Comparison of ENCODE assay signal across 28 cellular contexts in genomic region chr13:98755116-98755515, GRCh38. TPM values are rescaled to one million over a fixed set of nuclear protein-coding genes. Genes with fewer than 3 reads are reported as not detected.
"Had no signal": no experiment of that assay in that cellular context is flagged by ENCODE, and none has a peak within 500 bp of the region (broad histone marks: within the 10 kb centered on the region; RNA-seq: fewer than 3 reads in every experiment).

No MANE protein-coding gene starts in this region.

- H3K4me1 Mint-ChIP-seq: stimulated activated effector memory CD8-positive, alpha-beta T cell treated with anti-CD3 and anti-CD28 coated beads, Interleukin-12 subunit alpha, Interleukin-12 subunit beta, amount 100 ng/mL, for 72 hours; stimulated activated memory B cell treated with anti-CD40 and anti-IgM and Interleukin-4, amounts not matched to agents 10 μg/mL and 1 μg/mL and 100 μg/mL, for 72 hours had no signal

- H3K4me1 ChIP-seq: testis had no signal

- ATAC-seq: stimulated activated effector memory CD8-positive, alpha-beta T cell treated with anti-CD3 and anti-CD28 coated beads, Interleukin-12 subunit alpha, Interleukin-12 subunit beta, amount 100 ng/mL, for 72 hours; stimulated activated memory B cell treated with anti-CD40 and anti-IgM and Interleukin-4, amounts not matched to agents 10 μg/mL and 1 μg/mL and 100 μg/mL, for 72 hours; stimulated activated naive B cell treated with anti-CD40 and anti-IgM and Interleukin-4, amounts not matched to agents 10 μg/mL and 1 μg/mL and 100 μg/mL, for 72 hours; stimulated activated naive CD8-positive, alpha-beta T cell treated with anti-CD3 and anti-CD28 coated beads, Interleukin-15, amount 100 ng/mL, for 72 hours; stimulated activated naive CD8-positive, alpha-beta T cell treated with anti-CD3 and anti-CD28 coated beads, Interleukin-15, Interleukin-2, amounts not matched to agents 100 U/mL and 50 U/mL, for 24 hours; upper lobe of right lung had no signal

- H3K4me3 ChIP-seq: stomach, suprapubic skin, testis, thoracic aorta, thyroid gland, tibial artery, tibial nerve, transverse colon, upper lobe of left lung, upper lobe of right lung, uterus, vagina had no signal

- H3K27ac ChIP-seq: stomach, suprapubic skin, testis, thoracic aorta, thyroid gland, tibial artery, tibial nerve, transverse colon, upper lobe of left lung, upper lobe of right lung, uterus, vagina had no signal

- H3K9me3 ChIP-seq: suprapubic skin, testis, thyroid gland, upper lobe of right lung, uterus, vagina had no signal

- H3K27me3 ChIP-seq: testis, thyroid gland, vagina had no signal

- H3K36me3 Mint-ChIP-seq: stimulated activated effector memory CD8-positive, alpha-beta T cell treated with anti-CD3 and anti-CD28 coated beads, Interleukin-12 subunit alpha, Interleukin-12 subunit beta, amount 100 ng/mL, for 72 hours had no signal

- DNase-seq: stimulated activated CD4-positive, alpha-beta T cell treated with anti-CD3 and anti-CD28 coated beads, Interleukin-2, amount 100 ng/mL, for 48 hours; stimulated activated CD4-positive, alpha-beta T cell treated with anti-CD3 and anti-CD28 coated beads, Interleukin-4, amount 100 ng/mL, for 1 hour; stimulated activated CD4-positive, alpha-beta T cell treated with anti-CD3 and anti-CD28 coated beads, Interleukin-4, amount 100 ng/mL, for 24 hours; stimulated activated CD4-positive, alpha-beta T cell treated with anti-CD3 and anti-CD28 coated beads, Interleukin-4, amount 100 ng/mL, for 4 hours; stimulated activated CD8-positive, alpha-beta memory T cell treated with anti-CD3 and anti-CD28 coated beads, Interleukin-4, amount 100 ng/mL, for 48 hours; stimulated activated naive B cell treated with anti-CD40 and anti-IgM and Interleukin-4, amounts not matched to agents 10 μg/mL and 1 μg/mL and 100 μg/mL, for 72 hours; stimulated activated naive CD4-positive, alpha-beta T cell; stimulated activated naive CD4-positive, alpha-beta T cell treated with Interleukin-2 at 50 U/mL for 16 hours; stimulated activated naive CD8-positive, alpha-beta T cell treated with anti-CD3 and anti-CD28 coated beads, Interleukin-15, amount 100 ng/mL, for 72 hours; stimulated activated naive CD8-positive, alpha-beta T cell treated with anti-CD3 and anti-CD28 coated beads, Interleukin-15, Interleukin-2, amounts not matched to agents 100 U/mL and 50 U/mL, for 24 hours; stomach; substantia nigra; testis; thyroid gland; tibial artery; transverse colon; trophoblast cell; upper lobe of left lung; upper lobe of right lung; uterus had no signal

- H3K4me3 Mint-ChIP-seq: stimulated activated effector memory CD8-positive, alpha-beta T cell treated with anti-CD3 and anti-CD28 coated beads, Interleukin-12 subunit alpha, Interleukin-12 subunit beta, amount 100 ng/mL, for 72 hours; stimulated activated memory B cell treated with anti-CD40 and anti-IgM and Interleukin-4, amounts not matched to agents 10 μg/mL and 1 μg/mL and 100 μg/mL, for 72 hours; stimulated activated naive B cell treated with anti-CD40 and anti-IgM and Interleukin-4, amounts not matched to agents 10 μg/mL and 1 μg/mL and 100 μg/mL, for 72 hours; stimulated activated naive CD8-positive, alpha-beta T cell treated with anti-CD3 and anti-CD28 coated beads, Interleukin-15, amount 100 ng/mL, for 72 hours; stimulated activated naive CD8-positive, alpha-beta T cell treated with anti-CD3 and anti-CD28 coated beads, Interleukin-15, Interleukin-2, amounts not matched to agents 100 ng/mL and 50 ng/mL, for 24 hours had no signal

- H3K9me3 Mint-ChIP-seq: stimulated activated effector memory CD8-positive, alpha-beta T cell treated with anti-CD3 and anti-CD28 coated beads, Interleukin-12 subunit alpha, Interleukin-12 subunit beta, amount 100 ng/mL, for 72 hours had no signal

- H3K36me3 ChIP-seq: stomach, suprapubic skin, thoracic aorta, thyroid gland, tibial artery, tibial nerve, transverse colon, upper lobe of left lung, upper lobe of right lung, uterus, vagina had no signal

- H3K27ac Mint-ChIP-seq: stimulated activated effector memory CD8-positive, alpha-beta T cell treated with anti-CD3 and anti-CD28 coated beads, Interleukin-12 subunit alpha, Interleukin-12 subunit beta, amount 100 ng/mL, for 72 hours; stimulated activated memory B cell treated with anti-CD40 and anti-IgM and Interleukin-4, amounts not matched to agents 10 μg/mL and 1 μg/mL and 100 μg/mL, for 72 hours; stimulated activated naive B cell treated with anti-CD40 and anti-IgM and Interleukin-4, amounts not matched to agents 10 μg/mL and 1 μg/mL and 100 μg/mL, for 72 hours; stimulated activated naive CD8-positive, alpha-beta T cell treated with anti-CD3 and anti-CD28 coated beads, Interleukin-15, amount 100 ng/mL, for 72 hours; stimulated activated naive CD8-positive, alpha-beta T cell treated with anti-CD3 and anti-CD28 coated beads, Interleukin-15, Interleukin-2, amounts not matched to agents 100 ng/mL and 50 ng/mL, for 24 hours had no signal

RNA-seq across cellular contexts. Expression of gene SLC15A1, which starts 2.6 kb away (rescaled TPM):
- total RNA-seq: subcutaneous adipose tissue, thoracic aorta, tibial nerve, upper lobe of right lung had no signal
